Comparison of ENCODE assay signal across 9 cellular contexts in the genomic region with DNA sequence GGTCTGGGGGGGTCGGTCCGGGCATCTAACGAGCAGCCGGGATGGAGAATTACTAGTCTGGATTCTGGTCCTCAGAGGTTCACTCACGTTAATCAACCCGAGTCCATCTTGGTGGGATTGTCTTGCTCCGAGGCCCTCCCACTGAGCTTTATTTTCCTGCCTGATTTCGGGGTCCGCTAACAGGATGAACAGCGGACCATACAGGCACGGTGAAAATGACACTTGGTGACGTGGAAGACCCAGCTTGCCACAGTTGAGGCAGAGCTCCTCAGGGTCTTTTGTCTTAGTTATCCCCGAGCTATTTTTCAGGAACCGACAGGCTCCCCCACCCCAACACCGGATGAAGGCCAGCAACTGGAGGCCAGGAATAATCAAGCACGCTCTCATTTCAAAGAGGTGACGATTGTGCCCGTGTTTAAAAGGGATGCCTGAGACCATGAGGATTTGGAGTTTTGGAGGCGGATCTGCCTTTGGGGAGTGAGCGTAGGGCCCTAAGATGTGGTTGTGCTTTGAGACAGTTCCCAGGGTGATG. TPM values are rescaled to one million over a fixed set of nuclear protein-coding genes. Genes with fewer than 3 reads are reported as not detected.
A peak's percentile ranks its signal among the peaks of the same experiment; 100 is the strongest.
DNase-seq lines count a peak whose midpoint lies in the region; ATAC-seq and TF ChIP-seq lines count a peak whose summit lies in the region.
"Had no signal": no experiment of that assay in that cellular context is flagged by ENCODE, and none has a peak within 500 bp of the region (broad histone marks: within the 10 kb centered on the region; RNA-seq: fewer than 3 reads in every experiment).

No MANE protein-coding gene starts in this region.

- H3K4me3 Mint-ChIP-seq in memory B cell = peak overlapping the region; percentile 76

- TF ChIP-seq CTCF in IMR-90 (conservative IDR thresholded peaks at IDR 0.05; ENCODE audit: low read depth, low read length) = no peak
- TF ChIP-seq CTCF in transverse colon (IDR thresholded peaks at IDR 0.05) = no peak

- H3K27me3 ChIP-seq in IMR-90 (ENCODE audit: control insufficient read depth, insufficient read depth, low read length) = no peaks in the 10 kb centered on the region
- H3K27me3 ChIP-seq in duodenal mucosa (ENCODE audit: control insufficient read depth in 1 of 2, insufficient read depth in 2 of 2, low read length in 2 of 2) = no peaks in the 10 kb centered on the region
- H3K27me3 ChIP-seq in transverse colon = no peaks in the 10 kb centered on the region

- H2BK120ac ChIP-seq in IMR-90 (ENCODE audit: low read depth, low read length) = 0 out of 2 replicates have a peak overlapping the region, but pooled peaks have one; percentile 66

- H3K27me3 Mint-ChIP-seq in memory B cell = no peaks in the 10 kb centered on the region

- H3K56ac ChIP-seq in IMR-90 (ENCODE audit: extremely low read depth, insufficient read depth, low read length) = peak overlapping the region; percentile 37; the same call in 1 of the 2 replicates

- H3K9me1 ChIP-seq in IMR-90 (ENCODE audit: insufficient read depth, low read length) = no peaks in the 10 kb centered on the region

- H4K8ac ChIP-seq in IMR-90 (ENCODE audit: low read depth in 2 of 2, low read length in 2 of 2) = peak overlapping the region; percentile 78 to 93

- no peaks in the 10 kb centered on the region for H4K20me1 ChIP-seq in IMR-90 (ENCODE audit: insufficient read depth, low read length)

- peak overlapping the region; percentile 73; the same call in 1 of the 2 replicates for H3K4ac ChIP-seq in IMR-90 (ENCODE audit: low read depth, low read length)

- H2BK5ac ChIP-seq in IMR-90 (ENCODE audit: low read depth, low read length, poor library complexity, severe bottlenecking) = no peak overlapping the region

- 10% methylated on average over 4 of the region's 20 CpGs; no CpG with 5 or more reads in 1 of the 2 experiments for WGBS in IMR-90 (ENCODE audit: extremely low coverage in 2 of 2, insufficient read length in 1 of 2), 2 experiments
- 49% methylated on average over 20 of the region's 20 CpGs; no CpG with 5 or more reads in 1 of the 2 donors for WGBS in transverse colon (ENCODE audit: low coverage in 1 of 2), 2 donors

- H3K79me1 ChIP-seq in IMR-90 (ENCODE audit: low read depth in 1 of 2, low read length in 2 of 2) = no peaks in the 10 kb centered on the region

- TF ChIP-seq POLR2A in GM18505 (IDR thresholded peaks at IDR 0.05; ENCODE audit: borderline replicate concordance, extremely low read depth, insufficient read depth, insufficient read length) (no peak), IMR-90 (IDR thresholded peaks at IDR 0.05; ENCODE audit: low read depth, low read length) (no peak), transverse colon (IDR thresholded peaks at IDR 0.05) (no peak)

- H3K9me3 ChIP-seq in IMR-90 (ENCODE audit: control insufficient read depth, insufficient read depth, low read length) = no peaks in the 10 kb centered on the region
- no peaks in the 10 kb centered on the region for H3K9me3 ChIP-seq in duodenal mucosa (ENCODE audit: control insufficient read depth in 1 of 2, low read length in 2 of 2)
- no peaks in the 10 kb centered on the region for H3K9me3 ChIP-seq in transverse colon

- peak overlapping the region; percentile 32 for H3K9ac ChIP-seq in IMR-90 (ENCODE audit: low read depth, low read length)
- H3K9ac ChIP-seq in duodenal mucosa (ENCODE audit: low read depth in 1 of 2, low read length in 2 of 2) = peak overlapping the region; percentile 71 to 80

- H2BK20ac ChIP-seq in IMR-90 (ENCODE audit: low read depth, low read length) = no peak overlapping the region

- H3K27ac Mint-ChIP-seq in memory B cell = no peak overlapping the region

- peak overlapping the region; percentile 95 for H2AFZ ChIP-seq in IMR-90 (replicated peaks; ENCODE audit: low read length, poor library complexity)

- no TSS peak for BruUV-seq in IMR-90 (replicated peaks; lab: Mats Ljungman, UMichigan)

- TF ChIP-seq RAD21 in IMR-90 (IDR thresholded peaks at IDR 0.05; ENCODE audit: low read length) = no peak

- H3K23ac ChIP-seq in IMR-90 (ENCODE audit: low read depth, low read length) = peak overlapping the region; percentile 48; the same call in 1 of the 2 replicates

- peak overlapping the region; percentile 82 for H4K5ac ChIP-seq in IMR-90 (ENCODE audit: low read depth, low read length)

- dilution Hi-C loops in IMR-90 (cut with HindIII; ENCODE audit: low sequenced_read_pairs, unreplicated experiment) = no loop called here

- CTCF ChIA-PET in IMR-90 (lab: Yijun Ruan, JAX) = interaction anchor here (0.6 to 1.5 kb wide), 7 partner anchors 15 to 77 kb away, joined by 3 to 7 read pairs (median 4); no protein-coding TSS in a partner anchor

- POLR2A ChIA-PET in IMR-90 (lab: Charles Lee; ENCODE audit: unreplicated experiment) = no interaction called here

- peaks cover 4% of the 10 kb centered on the region; the same call in 1 of the 2 replicates for H3K4me1 ChIP-seq in IMR-90 (ENCODE audit: control insufficient read depth, insufficient read depth, low read length)
- peaks cover 7% of the 10 kb centered on the region in 2 donors for H3K4me1 ChIP-seq in duodenal mucosa (ENCODE audit: control insufficient read depth in 1 of 2, insufficient read depth in 2 of 2, low read length in 2 of 2)
- H3K4me1 ChIP-seq in transverse colon = peaks cover 0 to 8% (median 3%) of the 10 kb centered on the region in 4 donors

- no peak overlapping the region for H2AK5ac ChIP-seq in IMR-90 (ENCODE audit: low read depth, low read length)

- in situ Hi-C loops in IMR-90 (cut with MboI; ENCODE audit: low sequenced_read_pairs) = no loop called here
- in situ Hi-C loops in transverse colon (cut with MboI; ENCODE audit: low pct_ligation_motif_present in 1 of 4, low pct_unique_long_range_greater_than_20kb in 1 of 4, low sequenced_read_pairs in 3 of 4) = no loop called here

- TF ChIP-seq EP300 in transverse colon (IDR thresholded peaks at IDR 0.05; ENCODE audit: low read depth) = no peak

- no peak overlapping the region for H2BK15ac ChIP-seq in IMR-90 (ENCODE audit: low read depth, low read length)

- peak overlapping the region; percentile 57 for H2AK9ac ChIP-seq in IMR-90 (replicated peaks; ENCODE audit: low read depth, low read length, poor library complexity)

- no peaks in the 10 kb centered on the region for H3K36me3 ChIP-seq in IMR-90 (ENCODE audit: control insufficient read depth, insufficient read depth, low read length)
- no peaks in the 10 kb centered on the region for H3K36me3 ChIP-seq in duodenal mucosa (ENCODE audit: control insufficient read depth in 1 of 2, insufficient read depth in 2 of 2, low read length in 2 of 2)
- H3K36me3 ChIP-seq in transverse colon = no peaks in the 10 kb centered on the region

- H3K14ac ChIP-seq in IMR-90 (replicated peaks; ENCODE audit: low read depth, low read length) = peak overlapping the region; percentile 22; the same call in 1 of the 2 replicates

- peaks cover 2% of the 10 kb centered on the region for H3K4me1 Mint-ChIP-seq in memory B cell

- H3K9me3 Mint-ChIP-seq in memory B cell = peaks cover 1% of the 10 kb centered on the region

- H3K36me3 Mint-ChIP-seq in memory B cell = no peaks in the 10 kb centered on the region

- H3K4me3 ChIP-seq in IMR-90 (ENCODE audit: insufficient read depth, low read depth, low read length) (peak overlapping the region; percentile 35), duodenal mucosa (ENCODE audit: low read depth in 1 of 2, low read length in 2 of 2) (peak overlapping the region; percentile 63 to 71), transverse colon (peak overlapping the region; percentile 26 to 58 (median 36))

- H3K27ac ChIP-seq in IMR-90 (ENCODE audit: insufficient read depth, low read length) (0 out of 2 replicates have a peak overlapping the region, but pooled peaks have one; percentile 3), duodenal mucosa (ENCODE audit: low read depth, low read length) (no peak overlapping the region), transverse colon (peak overlapping the region; percentile 68 to 75 (median 74))

- H4K91ac ChIP-seq in IMR-90 (ENCODE audit: insufficient read depth, low read depth, low read length) = peak overlapping the region; percentile 58

- DNase-seq in IMR-90 (peak; percentile 1), memory B cell (ENCODE audit: low spot score in 2 of 2) (no peak), transverse colon (no peak), NCI-H1092 (lab: John Stamatoyannopoulos, UW) (no peak), GM19238 (ENCODE audit: insufficient read length, low spot score) (no peak)

- peak; percentile 21 for ATAC-seq in GM18505 (IDR thresholded peaks at IDR 0.05; ENCODE audit: unreplicated experiment)
- peak; percentile 55 for ATAC-seq in IMR-90 (ENCODE audit: low read depth)
- peak; percentile 17 for ATAC-seq in memory B cell (ENCODE audit: low read depth)
- no peak for ATAC-seq in HG03280 (IDR thresholded peaks at IDR 0.05; ENCODE audit: unreplicated experiment)

- peak overlapping the region; percentile 48 for H3K4me2 ChIP-seq in IMR-90 (ENCODE audit: low read depth, low read length)

- H3K18ac ChIP-seq in IMR-90 (ENCODE audit: low read depth, low read length) = 0 out of 2 replicates have a peak overlapping the region, but pooled peaks have one; percentile 16

- intact Hi-C loops in IMR-90 (cut with micrococcal nuclease) (loop anchor here (2.0 kb wide), 1 partner anchor 267 kb away; a partner anchor contains a TSS), transverse colon (cut with DNase I; ENCODE audit: low total_unique reads) (no loop called here)

TF ChIP-seq in IMR-90, 13 proteins besides CTCF, POLR2A, EP300 and RAD21 (continues in another document):
- TF ChIP-seq, protein P1, sequence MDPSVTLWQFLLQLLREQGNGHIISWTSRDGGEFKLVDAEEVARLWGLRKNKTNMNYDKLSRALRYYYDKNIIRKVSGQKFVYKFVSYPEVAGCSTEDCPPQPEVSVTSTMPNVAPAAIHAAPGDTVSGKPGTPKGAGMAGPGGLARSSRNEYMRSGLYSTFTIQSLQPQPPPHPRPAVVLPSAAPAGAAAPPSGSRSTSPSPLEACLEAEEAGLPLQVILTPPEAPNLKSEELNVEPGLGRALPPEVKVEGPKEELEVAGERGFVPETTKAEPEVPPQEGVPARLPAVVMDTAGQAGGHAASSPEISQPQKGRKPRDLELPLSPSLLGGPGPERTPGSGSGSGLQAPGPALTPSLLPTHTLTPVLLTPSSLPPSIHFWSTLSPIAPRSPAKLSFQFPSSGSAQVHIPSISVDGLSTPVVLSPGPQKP (IDR thresholded peaks at IDR 0.05; ENCODE audit: borderline replicate concordance, low read depth, low read length) = no peak
- TF ChIP-seq FOS (IDR thresholded peaks at IDR 0.05; ENCODE audit: low read depth, low read length) = no peak
- no peak for TF ChIP-seq MAZ (IDR thresholded peaks at IDR 0.05; ENCODE audit: borderline replicate concordance, low read depth, low read length)
- no peak for TF ChIP-seq SMC3 (IDR thresholded peaks at IDR 0.05; ENCODE audit: low read depth, low read length)
- no peak for TF ChIP-seq BHLHE40 (IDR thresholded peaks at IDR 0.05; ENCODE audit: low read depth, low read length)

RNA-seq across cellular contexts. Expression of a gene that starts 0.5 kb away (rescaled TPM):
- total RNA-seq in IMR-90 (2012; rRNA removed) = under 0.01 TPM in 2 replicates
- 0.02 TPM in 1 of 2 replicates, not detected in the other for polyA plus RNA-seq in IMR-90 (2012; rRNA removed)
- polyA plus RNA-seq in IMR-90 (2012; cell fraction: cytosol; rRNA removed) = not detected in 2 replicates
- polyA plus RNA-seq in IMR-90 (2012; cell fraction: nucleus; rRNA removed; ENCODE audit: low replicate concordance) = 0.04 and 0.08 TPM in 2 replicates
- not detected for total RNA-seq in transverse colon
- total RNA-seq: T-helper 1 cell treated with Interleukin-12 subunit alpha and Interleukin-12 subunit beta and Interleukin-4 antibody, amounts not matched to agents 30 ng/mL and 1 ng/mL, for 36 hours had no signal

RNA-seq across cellular contexts. Expression of a gene that starts 45.2 kb away (rescaled TPM):
- total RNA-seq in IMR-90 (2012; rRNA removed) = 76.4 and 92.8 TPM in 2 replicates
- 9.5 and 12.1 TPM in 2 replicates for polyA plus RNA-seq in IMR-90 (2012; rRNA removed)
- 3.9 and 5.0 TPM in 2 replicates for polyA plus RNA-seq in IMR-90 (2012; cell fraction: cytosol; rRNA removed)
- 0.67 and 2.5 TPM in 2 replicates for polyA plus RNA-seq in IMR-90 (2012; cell fraction: nucleus; rRNA removed; ENCODE audit: low replicate concordance)
- total RNA-seq in transverse colon = 10 to 100 TPM; 26.5 to 74.1 (median 58.2) TPM
